20 cellular contexts compared by ENCODE assay signal in the genomic region with DNA sequence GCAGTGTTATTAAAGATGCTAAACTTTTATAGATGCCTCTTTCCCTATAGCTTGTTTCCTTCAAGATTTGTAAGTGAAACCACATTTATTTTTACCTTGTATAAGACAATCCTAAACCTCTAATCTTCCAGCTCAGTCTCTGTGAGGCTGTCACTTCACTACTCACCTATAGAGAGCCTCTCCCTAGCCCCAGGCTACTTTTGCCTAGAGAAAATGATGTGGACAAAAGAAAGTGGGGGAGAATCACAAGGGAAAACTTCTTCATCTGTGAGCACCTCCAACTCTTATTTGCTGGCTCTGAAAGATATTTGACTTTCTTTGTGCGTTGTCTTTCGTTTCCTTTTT.
"Had no signal": no experiment of that assay in that cellular context is flagged by ENCODE, and none has a peak within 500 bp of the region (broad histone marks: within the 10 kb centered on the region; RNA-seq: fewer than 3 reads in every experiment).

No MANE protein-coding gene starts in this region.

- H3K4me3 Mint-ChIP-seq: activated CD4-positive, alpha-beta T cell treated with anti-CD3 and anti-CD28 coated beads, Interleukin-2, amount 10 ng/mL, durations not matched to agents 7 days and 5 days; activated CD8-positive, alpha-beta T cell treated with anti-CD3 and anti-CD28 coated beads, Interleukin-2, amount 10 ng/mL, durations not matched to agents 7 days and 5 days; activated naive CD4-positive, alpha-beta T cell treated with anti-CD3 and anti-CD28 coated beads, Interleukin-2, amount 10 ng/mL, durations not matched to agents 7 days and 5 days; activated naive CD8-positive, alpha-beta T cell treated with anti-CD3 and anti-CD28 coated beads, Interleukin-2, amount 50 U/mL, for 24 hours; activated T-cell treated with anti-CD3 and anti-CD28 coated beads, Interleukin-2, amount 50 U/mL, for 24 hours; dendritic cell treated with granulocyte-macrophage colony-stimulating factor and Interleukin-4, amounts not matched to agents 40 ng/mL and 50 ng/mL, for 4 days; naive B cell; neural crest cell had no signal

- H3K36me3 Mint-ChIP-seq: activated naive CD4-positive, alpha-beta T cell treated with anti-CD3 and anti-CD28 coated beads, Interleukin-2, amount 10 ng/mL, durations not matched to agents 7 days and 5 days; naive B cell had no signal

- DNase-seq: activated CD4-positive, alpha-beta T cell treated with anti-CD3 and anti-CD28 coated beads, Interleukin-2, amount 10 ng/mL, durations not matched to agents 7 days and 5 days; activated CD8-positive, alpha-beta T cell treated with anti-CD3 and anti-CD28 coated beads, Interleukin-2, amount 10 ng/mL, durations not matched to agents 7 days and 5 days; activated effector memory CD4-positive, alpha-beta T cell treated with Interleukin-2 at 50 U/mL for 16 hours; activated naive CD4-positive, alpha-beta T cell treated with anti-CD3 and anti-CD28 coated beads, Interleukin-2, amount 10 ng/mL, durations not matched to agents 7 days and 5 days; activated naive CD8-positive, alpha-beta T cell treated with anti-CD3 and anti-CD28 coated beads, Interleukin-2, amount 50 U/mL, for 24 hours; activated T-cell treated with anti-CD3 and anti-CD28 coated beads, Interleukin-2, amount 50 U/mL, for 24 hours; anterior cingulate cortex; brain microvascular endothelial cell; cerebellar nuclear complex; effector memory CD4-positive, alpha-beta T cell; hypothalamus; naive B cell; retina; stimulated activated CD4-positive, alpha-beta T cell treated with anti-CD3 and anti-CD28 coated beads, Interleukin-2, amount 100 ng/mL, for 24 hours; stimulated activated naive CD4-positive, alpha-beta T cell treated with Interleukin-2 at 50 U/mL for 16 hours; substantia nigra; T1000; tibial artery had no signal

- H3K27me3 ChIP-seq: brain microvascular endothelial cell, tibial artery had no signal

- H3K9me3 Mint-ChIP-seq: activated CD4-positive, alpha-beta T cell treated with anti-CD3 and anti-CD28 coated beads, Interleukin-2, amount 10 ng/mL, durations not matched to agents 7 days and 5 days; activated naive CD4-positive, alpha-beta T cell treated with anti-CD3 and anti-CD28 coated beads, Interleukin-2, amount 10 ng/mL, durations not matched to agents 7 days and 5 days; activated naive CD8-positive, alpha-beta T cell treated with anti-CD3 and anti-CD28 coated beads, Interleukin-2, amount 50 U/mL, for 24 hours; activated T-cell treated with anti-CD3 and anti-CD28 coated beads, Interleukin-2, amount 50 U/mL, for 24 hours; dendritic cell treated with granulocyte-macrophage colony-stimulating factor and Interleukin-4, amounts not matched to agents 40 ng/mL and 50 ng/mL, for 4 days; neural crest cell had no signal

- H3K4me1 Mint-ChIP-seq: activated CD4-positive, alpha-beta T cell treated with anti-CD3 and anti-CD28 coated beads, Interleukin-2, amount 10 ng/mL, durations not matched to agents 7 days and 5 days; activated naive CD4-positive, alpha-beta T cell treated with anti-CD3 and anti-CD28 coated beads, Interleukin-2, amount 10 ng/mL, durations not matched to agents 7 days and 5 days; activated naive CD8-positive, alpha-beta T cell treated with anti-CD3 and anti-CD28 coated beads, Interleukin-2, amount 50 U/mL, for 24 hours; naive B cell; neural crest cell had no signal

- H3K27ac ChIP-seq: brain microvascular endothelial cell, tibial artery had no signal

- H3K36me3 ChIP-seq: brain microvascular endothelial cell, tibial artery had no signal

- H3K27me3 Mint-ChIP-seq: activated CD4-positive, alpha-beta T cell treated with anti-CD3 and anti-CD28 coated beads, Interleukin-2, amount 10 ng/mL, durations not matched to agents 7 days and 5 days; dendritic cell treated with granulocyte-macrophage colony-stimulating factor and Interleukin-4, amounts not matched to agents 40 ng/mL and 50 ng/mL, for 4 days had no signal

- H3K27ac Mint-ChIP-seq: activated CD4-positive, alpha-beta T cell treated with anti-CD3 and anti-CD28 coated beads, Interleukin-2, amount 10 ng/mL, durations not matched to agents 7 days and 5 days; activated CD8-positive, alpha-beta T cell treated with anti-CD3 and anti-CD28 coated beads, Interleukin-2, amount 10 ng/mL, durations not matched to agents 7 days and 5 days; activated naive CD4-positive, alpha-beta T cell treated with anti-CD3 and anti-CD28 coated beads, Interleukin-2, amount 10 ng/mL, durations not matched to agents 7 days and 5 days; activated naive CD8-positive, alpha-beta T cell treated with anti-CD3 and anti-CD28 coated beads, Interleukin-2, amount 50 U/mL, for 24 hours; activated T-cell treated with anti-CD3 and anti-CD28 coated beads, Interleukin-2, amount 50 U/mL, for 24 hours; dendritic cell treated with granulocyte-macrophage colony-stimulating factor and Interleukin-4, amounts not matched to agents 40 ng/mL and 50 ng/mL, for 4 days; naive B cell had no signal

- H3K9me3 ChIP-seq: tibial artery had no signal

- ATAC-seq: activated CD8-positive, alpha-beta T cell treated with anti-CD3 and anti-CD28 coated beads, Interleukin-2, amount 10 ng/mL, durations not matched to agents 7 days and 5 days; activated naive CD8-positive, alpha-beta T cell treated with anti-CD3 and anti-CD28 coated beads, Interleukin-2, amount 50 U/mL, for 24 hours had no signal

- H3K4me3 ChIP-seq: tibial artery had no signal
